Comparison of ENCODE assay signal across 1 cellular context in the genomic region with DNA sequence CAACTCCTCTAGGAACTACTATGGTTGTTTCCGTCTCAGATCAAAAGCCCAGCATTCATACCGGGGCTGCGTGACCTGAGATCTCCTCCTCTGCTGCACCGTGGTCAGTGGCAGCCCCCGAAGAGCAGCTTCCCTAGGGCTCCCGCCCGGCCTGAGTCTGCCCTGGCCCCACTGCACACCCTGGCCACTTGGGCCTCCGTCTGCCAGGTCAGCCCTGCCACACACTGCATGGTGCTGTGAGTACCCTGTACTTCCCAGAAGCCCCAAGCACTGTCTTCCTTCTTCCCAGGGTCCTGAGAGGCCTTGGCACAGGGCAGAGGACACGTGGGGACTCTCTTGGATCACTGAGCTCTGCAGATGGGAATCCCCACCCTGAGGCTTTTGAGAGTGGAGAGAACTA.
TF ChIP-seq lines count a peak whose summit lies in the region.

No MANE protein-coding gene starts in this region.

TF ChIP-seq in GM23338, 12 proteins besides CTCF, POLR2A, EP300 and RAD21 (continued from another document):
- TF ChIP-seq, protein P1, sequence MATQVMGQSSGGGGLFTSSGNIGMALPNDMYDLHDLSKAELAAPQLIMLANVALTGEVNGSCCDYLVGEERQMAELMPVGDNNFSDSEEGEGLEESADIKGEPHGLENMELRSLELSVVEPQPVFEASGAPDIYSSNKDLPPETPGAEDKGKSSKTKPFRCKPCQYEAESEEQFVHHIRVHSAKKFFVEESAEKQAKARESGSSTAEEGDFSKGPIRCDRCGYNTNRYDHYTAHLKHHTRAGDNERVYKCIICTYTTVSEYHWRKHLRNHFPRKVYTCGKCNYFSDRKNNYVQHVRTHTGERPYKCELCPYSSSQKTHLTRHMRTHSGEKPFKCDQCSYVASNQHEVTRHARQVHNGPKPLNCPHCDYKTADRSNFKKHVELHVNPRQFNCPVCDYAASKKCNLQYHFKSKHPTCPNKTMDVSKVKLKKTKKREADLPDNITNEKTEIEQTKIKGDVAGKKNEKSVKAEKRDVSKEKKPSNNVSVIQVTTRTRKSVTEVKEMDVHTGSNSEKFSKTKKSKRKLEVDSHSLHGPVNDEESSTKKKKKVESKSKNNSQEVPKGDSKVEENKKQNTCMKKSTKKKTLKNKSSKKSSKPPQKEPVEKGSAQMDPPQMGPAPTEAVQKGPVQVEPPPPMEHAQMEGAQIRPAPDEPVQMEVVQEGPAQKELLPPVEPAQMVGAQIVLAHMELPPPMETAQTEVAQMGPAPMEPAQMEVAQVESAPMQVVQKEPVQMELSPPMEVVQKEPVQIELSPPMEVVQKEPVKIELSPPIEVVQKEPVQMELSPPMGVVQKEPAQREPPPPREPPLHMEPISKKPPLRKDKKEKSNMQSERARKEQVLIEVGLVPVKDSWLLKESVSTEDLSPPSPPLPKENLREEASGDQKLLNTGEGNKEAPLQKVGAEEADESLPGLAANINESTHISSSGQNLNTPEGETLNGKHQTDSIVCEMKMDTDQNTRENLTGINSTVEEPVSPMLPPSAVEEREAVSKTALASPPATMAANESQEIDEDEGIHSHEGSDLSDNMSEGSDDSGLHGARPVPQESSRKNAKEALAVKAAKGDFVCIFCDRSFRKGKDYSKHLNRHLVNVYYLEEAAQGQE (IDR thresholded peaks at IDR 0.05; ENCODE audit: unreplicated experiment), result no peak
- TF ChIP-seq, protein P2, sequence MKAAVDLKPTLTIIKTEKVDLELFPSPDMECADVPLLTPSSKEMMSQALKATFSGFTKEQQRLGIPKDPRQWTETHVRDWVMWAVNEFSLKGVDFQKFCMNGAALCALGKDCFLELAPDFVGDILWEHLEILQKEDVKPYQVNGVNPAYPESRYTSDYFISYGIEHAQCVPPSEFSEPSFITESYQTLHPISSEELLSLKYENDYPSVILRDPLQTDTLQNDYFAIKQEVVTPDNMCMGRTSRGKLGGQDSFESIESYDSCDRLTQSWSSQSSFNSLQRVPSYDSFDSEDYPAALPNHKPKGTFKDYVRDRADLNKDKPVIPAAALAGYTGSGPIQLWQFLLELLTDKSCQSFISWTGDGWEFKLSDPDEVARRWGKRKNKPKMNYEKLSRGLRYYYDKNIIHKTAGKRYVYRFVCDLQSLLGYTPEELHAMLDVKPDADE (IDR thresholded peaks at IDR 0.05), result no peak
- no peak for TF ChIP-seq EZH2phosphoT487 (IDR thresholded peaks at IDR 0.05; ENCODE audit: unreplicated experiment)
- TF ChIP-seq ZNF331 (CRISPR knock-in tag; IDR thresholded peaks at IDR 0.05; ENCODE audit: low read depth), result no peak
- TF ChIP-seq, protein P3, sequence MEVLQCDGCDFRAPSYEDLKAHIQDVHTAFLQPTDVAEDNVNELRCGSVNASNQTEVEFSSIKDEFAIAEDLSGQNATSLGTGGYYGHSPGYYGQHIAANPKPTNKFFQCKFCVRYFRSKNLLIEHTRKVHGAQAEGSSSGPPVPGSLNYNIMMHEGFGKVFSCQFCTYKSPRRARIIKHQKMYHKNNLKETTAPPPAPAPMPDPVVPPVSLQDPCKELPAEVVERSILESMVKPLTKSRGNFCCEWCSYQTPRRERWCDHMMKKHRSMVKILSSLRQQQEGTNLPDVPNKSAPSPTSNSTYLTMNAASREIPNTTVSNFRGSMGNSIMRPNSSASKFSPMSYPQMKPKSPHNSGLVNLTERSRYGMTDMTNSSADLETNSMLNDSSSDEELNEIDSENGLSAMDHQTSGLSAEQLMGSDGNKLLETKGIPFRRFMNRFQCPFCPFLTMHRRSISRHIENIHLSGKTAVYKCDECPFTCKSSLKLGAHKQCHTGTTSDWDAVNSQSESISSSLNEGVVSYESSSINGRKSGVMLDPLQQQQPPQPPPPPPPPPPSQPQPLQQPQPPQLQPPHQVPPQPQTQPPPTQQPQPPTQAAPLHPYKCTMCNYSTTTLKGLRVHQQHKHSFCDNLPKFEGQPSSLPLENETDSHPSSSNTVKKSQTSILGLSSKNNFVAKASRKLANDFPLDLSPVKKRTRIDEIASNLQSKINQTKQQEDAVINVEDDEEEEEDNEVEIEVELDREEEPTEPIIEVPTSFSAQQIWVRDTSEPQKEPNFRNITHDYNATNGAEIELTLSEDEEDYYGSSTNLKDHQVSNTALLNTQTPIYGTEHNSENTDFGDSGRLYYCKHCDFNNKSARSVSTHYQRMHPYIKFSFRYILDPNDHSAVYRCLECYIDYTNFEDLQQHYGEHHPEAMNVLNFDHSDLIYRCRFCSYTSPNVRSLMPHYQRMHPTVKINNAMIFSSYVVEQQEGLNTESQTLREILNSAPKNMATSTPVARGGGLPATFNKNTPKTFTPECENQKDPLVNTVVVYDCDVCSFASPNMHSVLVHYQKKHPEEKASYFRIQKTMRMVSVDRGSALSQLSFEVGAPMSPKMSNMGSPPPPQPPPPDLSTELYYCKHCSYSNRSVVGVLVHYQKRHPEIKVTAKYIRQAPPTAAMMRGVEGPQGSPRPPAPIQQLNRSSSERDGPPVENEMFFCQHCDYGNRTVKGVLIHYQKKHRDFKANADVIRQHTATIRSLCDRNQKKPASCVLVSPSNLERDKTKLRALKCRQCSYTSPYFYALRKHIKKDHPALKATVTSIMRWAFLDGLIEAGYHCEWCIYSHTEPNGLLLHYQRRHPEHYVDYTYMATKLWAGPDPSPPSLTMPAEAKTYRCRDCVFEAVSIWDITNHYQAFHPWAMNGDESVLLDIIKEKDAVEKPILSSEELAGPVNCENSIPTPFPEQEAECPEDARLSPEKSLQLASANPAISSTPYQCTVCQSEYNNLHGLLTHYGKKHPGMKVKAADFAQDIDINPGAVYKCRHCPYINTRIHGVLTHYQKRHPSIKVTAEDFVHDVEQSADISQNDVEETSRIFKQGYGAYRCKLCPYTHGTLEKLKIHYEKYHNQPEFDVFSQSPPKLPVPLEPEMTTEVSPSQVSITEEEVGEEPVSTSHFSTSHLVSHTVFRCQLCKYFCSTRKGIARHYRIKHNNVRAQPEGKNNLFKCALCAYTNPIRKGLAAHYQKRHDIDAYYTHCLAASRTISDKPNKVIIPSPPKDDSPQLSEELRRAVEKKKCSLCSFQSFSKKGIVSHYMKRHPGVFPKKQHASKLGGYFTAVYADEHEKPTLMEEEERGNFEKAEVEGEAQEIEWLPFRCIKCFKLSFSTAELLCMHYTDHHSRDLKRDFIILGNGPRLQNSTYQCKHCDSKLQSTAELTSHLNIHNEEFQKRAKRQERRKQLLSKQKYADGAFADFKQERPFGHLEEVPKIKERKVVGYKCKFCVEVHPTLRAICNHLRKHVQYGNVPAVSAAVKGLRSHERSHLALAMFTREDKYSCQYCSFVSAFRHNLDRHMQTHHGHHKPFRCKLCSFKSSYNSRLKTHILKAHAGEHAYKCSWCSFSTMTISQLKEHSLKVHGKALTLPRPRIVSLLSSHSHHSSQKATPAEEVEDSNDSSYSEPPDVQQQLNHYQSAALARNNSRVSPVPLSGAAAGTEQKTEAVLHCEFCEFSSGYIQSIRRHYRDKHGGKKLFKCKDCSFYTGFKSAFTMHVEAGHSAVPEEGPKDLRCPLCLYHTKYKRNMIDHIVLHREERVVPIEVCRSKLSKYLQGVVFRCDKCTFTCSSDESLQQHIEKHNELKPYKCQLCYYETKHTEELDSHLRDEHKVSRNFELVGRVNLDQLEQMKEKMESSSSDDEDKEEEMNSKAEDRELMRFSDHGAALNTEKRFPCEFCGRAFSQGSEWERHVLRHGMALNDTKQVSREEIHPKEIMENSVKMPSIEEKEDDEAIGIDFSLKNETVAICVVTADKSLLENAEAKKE (CRISPR knock-in tag; IDR thresholded peaks at IDR 0.05), result no peak
- TF ChIP-seq POLR2AphosphoS5 (IDR thresholded peaks at IDR 0.05; ENCODE audit: low read depth), result no peak
